8 cellular contexts compared by ENCODE assay signal in the genomic region with DNA sequence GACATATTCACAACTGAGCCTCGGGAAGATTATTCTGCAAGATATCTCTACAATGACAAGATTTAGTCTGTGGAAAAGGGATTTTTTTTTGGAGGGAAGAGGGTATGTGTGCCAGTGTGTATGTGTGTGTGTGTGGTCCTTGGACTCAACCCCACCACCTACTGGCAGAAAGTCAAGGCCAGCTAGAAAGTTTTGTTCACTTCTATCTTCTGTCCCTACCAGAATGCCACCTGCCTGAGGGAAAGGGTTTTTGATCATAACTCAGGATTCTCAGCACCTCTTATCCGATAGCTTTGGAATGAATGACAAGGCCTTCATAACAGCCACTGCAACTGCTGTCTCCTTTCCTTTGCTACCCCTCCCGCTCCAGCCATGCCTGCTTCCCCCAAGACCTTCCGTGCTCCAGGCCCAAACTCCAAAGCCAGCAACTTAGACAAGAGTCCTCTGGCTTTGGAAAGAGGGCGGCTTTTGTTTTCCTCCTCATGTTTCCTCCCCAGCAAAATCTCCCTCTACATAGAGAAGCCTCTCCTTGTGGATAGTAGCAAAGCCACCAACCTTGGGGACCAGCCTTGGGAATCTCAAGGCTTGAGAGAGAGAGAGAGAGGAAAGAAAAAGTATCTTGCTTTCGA. TPM values are rescaled to one million over a fixed set of nuclear protein-coding genes. Genes with fewer than 3 reads are reported as not detected.
A peak's percentile ranks its signal among the peaks of the same experiment; 100 is the strongest.
DNase-seq lines count a peak whose midpoint lies in the region; ATAC-seq, FAIRE-seq and TF ChIP-seq lines count a peak whose summit lies in the region.

No MANE protein-coding gene starts in this region.

- peak overlapping the region; percentile 93 for H3K4ac ChIP-seq in IMR-90 (ENCODE audit: low read depth, low read length)

- H3K79me2 ChIP-seq in parathyroid adenoma = no peaks in the 10 kb centered on the region

- no peak for FAIRE-seq in A549 (lab: Jason Lieb, UNC)

- no peak overlapping the region for H3K4me3 Mint-ChIP-seq in activated CD8-positive, alpha-beta T cell treated with anti-CD3 and anti-CD28 coated beads for 36 hours

- in situ Hi-C loops in IMR-90 (cut with MboI; ENCODE audit: low sequenced_read_pairs) = no loop called here

- H3K27me3 Mint-ChIP-seq in activated CD8-positive, alpha-beta T cell treated with anti-CD3 and anti-CD28 coated beads for 36 hours = no peaks in the 10 kb centered on the region

- peak overlapping the region; percentile 90 for H4K5ac ChIP-seq in IMR-90 (ENCODE audit: low read depth, low read length)

- peak overlapping the region; percentile 76; the same call in 1 of the 3 replicates for H2BK15ac ChIP-seq in IMR-90 (ENCODE audit: low read depth, low read length)

- peak overlapping the region; percentile 69; the same call in 1 of the 2 replicates for H3K18ac ChIP-seq in IMR-90 (ENCODE audit: low read depth, low read length)

- H2AK9ac ChIP-seq in IMR-90 (replicated peaks; ENCODE audit: low read depth, low read length, poor library complexity) = no peak overlapping the region

- H3K4me3 ChIP-seq in A549 (peak overlapping the region; percentile 56; the same call in 2 of the 3 replicates), IMR-90 (ENCODE audit: insufficient read depth, low read depth, low read length) (peak overlapping the region; percentile 34), parathyroid adenoma (ENCODE audit: low read depth, low read length) (peak overlapping the region; percentile 87)

- no peak for TF ChIP-seq EP300 in A549 (IDR thresholded peaks at IDR 0.05)

- H3K9ac ChIP-seq in IMR-90 (ENCODE audit: low read depth, low read length) (peak overlapping the region; percentile 92), parathyroid adenoma (no peak overlapping the region)

- H3K27ac ChIP-seq in A549 (peak overlapping the region; percentile 69 to 96), IMR-90 (ENCODE audit: insufficient read depth, low read length) (peak overlapping the region; percentile 80), parathyroid adenoma (peak overlapping the region; percentile 61)

- peak overlapping the region; percentile 84 to 93 for H4K8ac ChIP-seq in IMR-90 (ENCODE audit: low read depth in 2 of 2, low read length in 2 of 2)

- H2AFZ ChIP-seq in IMR-90 (replicated peaks; ENCODE audit: low read length, poor library complexity) (peak overlapping the region; percentile 84), parathyroid adenoma (peak overlapping the region; percentile 73)

- TF ChIP-seq POLR2A in A549 (IDR thresholded peaks at IDR 0.05; ENCODE audit: low read length) = no peak
- no peak for TF ChIP-seq POLR2A in IMR-90 (IDR thresholded peaks at IDR 0.05; ENCODE audit: low read depth, low read length)

- TF ChIP-seq RAD21 in A549 (conservative IDR thresholded peaks at IDR 0.05 in 1 of 2, IDR thresholded peaks at IDR 0.05 in 1 of 2) (no peak), IMR-90 (IDR thresholded peaks at IDR 0.05; ENCODE audit: low read length) (peak; percentile 39)

- H3K9me3 ChIP-seq in A549 (peaks cover 16% of the 10 kb centered on the region; the same call in 1 of the 3 replicates), IMR-90 (ENCODE audit: control insufficient read depth, insufficient read depth, low read length) (no peaks in the 10 kb centered on the region), parathyroid adenoma (ENCODE audit: control insufficient read depth, low read length) (no peaks in the 10 kb centered on the region)

- H4K20me1 ChIP-seq in IMR-90 (ENCODE audit: insufficient read depth, low read length) = no peaks in the 10 kb centered on the region

- BruUV-seq in IMR-90 (replicated peaks; lab: Mats Ljungman, UMichigan) = no TSS peak

- peaks cover 8% of the 10 kb centered on the region for H3K4me1 Mint-ChIP-seq in activated CD8-positive, alpha-beta T cell treated with anti-CD3 and anti-CD28 coated beads for 36 hours (ENCODE audit: low read depth)

- H3K4me1 ChIP-seq in A549 (peaks cover 10% of the 10 kb centered on the region; the same call in 2 of the 3 replicates), IMR-90 (ENCODE audit: control insufficient read depth, insufficient read depth, low read length) (peaks cover 5% of the 10 kb centered on the region), parathyroid adenoma (peaks cover 8% of the 10 kb centered on the region)

- peaks cover 21% of the 10 kb centered on the region for H3K9me3 Mint-ChIP-seq in activated CD8-positive, alpha-beta T cell treated with anti-CD3 and anti-CD28 coated beads for 36 hours

- peak overlapping the region; percentile 93 for H3K14ac ChIP-seq in IMR-90 (replicated peaks; ENCODE audit: low read depth, low read length)

- dilution Hi-C loops in IMR-90 (cut with HindIII; ENCODE audit: low sequenced_read_pairs, unreplicated experiment) = no loop called here

- WGBS in A549 (ENCODE audit: missing lambda C conversion rate) = 46% methylated on average over 6 of the region's 6 CpGs
- WGBS in IMR-90 (ENCODE audit: extremely low coverage in 2 of 2, insufficient read length in 1 of 2), 2 experiments = no CpG with 5 or more reads among the region's 6 CpGs

- no peak overlapping the region for H3K27ac Mint-ChIP-seq in activated CD8-positive, alpha-beta T cell treated with anti-CD3 and anti-CD28 coated beads for 36 hours

- 0 out of 2 replicates have a peak overlapping the region, but pooled peaks have one; percentile 5 for H2AK5ac ChIP-seq in IMR-90 (ENCODE audit: low read depth, low read length)

- H3K36me3 Mint-ChIP-seq in activated CD8-positive, alpha-beta T cell treated with anti-CD3 and anti-CD28 coated beads for 36 hours (ENCODE audit: low read depth) = peaks cover 15% of the 10 kb centered on the region

- H3K27me3 ChIP-seq in IMR-90 (ENCODE audit: control insufficient read depth, insufficient read depth, low read length) (no peaks in the 10 kb centered on the region), parathyroid adenoma (ENCODE audit: control insufficient read depth, insufficient read depth, low read length) (no peaks in the 10 kb centered on the region)

- peak overlapping the region; percentile 88 for H2BK120ac ChIP-seq in IMR-90 (ENCODE audit: low read depth, low read length)

- peak overlapping the region; percentile 50; the same call in 1 of the 2 replicates for H2BK20ac ChIP-seq in IMR-90 (ENCODE audit: low read depth, low read length)

- peak; percentile 34; the same call in 1 of the 3 replicates for TF ChIP-seq CTCF in A549 (IDR thresholded peaks at IDR 0.05)
- TF ChIP-seq CTCF in IMR-90 (conservative IDR thresholded peaks at IDR 0.05; ENCODE audit: low read depth, low read length) = peak; percentile 39
- TF ChIP-seq CTCF in activated CD8-positive, alpha-beta T cell treated with anti-CD3 and anti-CD28 coated beads for 36 hours (IDR thresholded peaks at IDR 0.05) = peak; percentile 44
- TF ChIP-seq CTCF in parathyroid adenoma (IDR thresholded peaks at IDR 0.05) = peak; percentile 39

- POLR2A ChIA-PET in A549 (lab: Yijun Ruan, JAX) = interaction anchor here (1.2 kb wide), 1 partner anchor 79 kb away, joined by 3 read pairs; no protein-coding TSS in a partner anchor
- POLR2A ChIA-PET in IMR-90 (lab: Charles Lee; ENCODE audit: unreplicated experiment) = interaction anchor here (0.6 to 0.7 kb wide), 2 partner anchors 10 to 170 kb away, joined by 3 to 5 read pairs; no protein-coding TSS in a partner anchor
- POLR2A ChIA-PET in activated CD8-positive, alpha-beta T cell treated with anti-CD3 and anti-CD28 coated beads for 36 hours (lab: Charles Lee) = interaction anchor here (0.7 kb wide), 1 partner anchor 50 kb away, joined by 4 read pairs; no protein-coding TSS in a partner anchor

- intact Hi-C loops in IMR-90 (cut with micrococcal nuclease) (loop anchor here (5.0 kb wide), 2 partner anchors 78 to 102 kb away; no protein-coding TSS in a partner anchor), Right ventricle myocardium superior (cut with DNase I) (no loop called here)
- intact Hi-C loops in activated CD8-positive, alpha-beta T cell treated with anti-CD3 and anti-CD28 coated beads for 36 hours (cut with micrococcal nuclease) = no loop called here

- H2BK5ac ChIP-seq in IMR-90 (ENCODE audit: low read depth, low read length, poor library complexity, severe bottlenecking) = peak overlapping the region; percentile 81

- peak overlapping the region; percentile 84 for H4K91ac ChIP-seq in IMR-90 (ENCODE audit: insufficient read depth, low read depth, low read length)

- peaks cover 18 to 42% of the 10 kb centered on the region in 2 experiments; a peak in 3 of 4 replicates for H3K79me1 ChIP-seq in IMR-90 (ENCODE audit: low read depth in 1 of 2, low read length in 2 of 2)

- H3K4me2 ChIP-seq in A549 = peak overlapping the region; percentile 66
- H3K4me2 ChIP-seq in IMR-90 (ENCODE audit: low read depth, low read length) = peak overlapping the region; percentile 90
- peak overlapping the region; percentile 70 for H3K4me2 ChIP-seq in parathyroid adenoma (ENCODE audit: low read length)

- peak overlapping the region; percentile 51; the same call in 1 of the 2 replicates for H3K56ac ChIP-seq in IMR-90 (ENCODE audit: extremely low read depth, insufficient read depth, low read length)

- H3K23ac ChIP-seq in IMR-90 (ENCODE audit: low read depth, low read length) = peak overlapping the region; percentile 80; the same call in 1 of the 2 replicates

- peaks cover 8% of the 10 kb centered on the region for H3K36me3 ChIP-seq in IMR-90 (ENCODE audit: control insufficient read depth, insufficient read depth, low read length)
- H3K36me3 ChIP-seq in parathyroid adenoma (ENCODE audit: control insufficient read depth, insufficient read depth, low read length) = no peaks in the 10 kb centered on the region

- DNase-seq in A549 (ENCODE audit: low read depth in 1 of 2, low spot score in 1 of 2) (peak; percentile 26 to 59), GDM1 (lab: John Stamatoyannopoulos, UW) (peak; percentile 7), IMR-90 (peak; percentile 42), Right ventricle myocardium superior (no peak)
- peak; percentile 44 for DNase-seq in activated CD8-positive, alpha-beta T cell treated with anti-CD3 and anti-CD28 coated beads for 36 hours

- peaks cover 18% of the 10 kb centered on the region for H3K9me1 ChIP-seq in IMR-90 (ENCODE audit: insufficient read depth, low read length)

- peak; percentile 69 to 70 for ATAC-seq in A549
- peak; percentile 27 for ATAC-seq in IMR-90 (ENCODE audit: low read depth)
- ATAC-seq in activated CD8-positive, alpha-beta T cell treated with anti-CD3 and anti-CD28 coated beads for 36 hours = peak; percentile 31
- peak; percentile 39 for ATAC-seq in Right ventricle myocardium superior (ENCODE audit: poor library complexity)
- ATAC-seq in HG02884 (IDR thresholded peaks at IDR 0.05; ENCODE audit: unreplicated experiment) = no peak
- no peak for ATAC-seq in GM19463 (IDR thresholded peaks at IDR 0.05; ENCODE audit: unreplicated experiment)

- CTCF ChIA-PET in A549 (lab: Yijun Ruan, JAX) (interaction anchor here (0.6 to 1.0 kb wide), 3 partner anchors 8 to 79 kb away, joined by 3 to 4 read pairs (median 3); no protein-coding TSS in a partner anchor), IMR-90 (lab: Yijun Ruan, JAX) (interaction anchor here (0.6 to 1.4 kb wide), 3 partner anchors 33 to 79 kb away, joined by 3 to 5 read pairs (median 3); no protein-coding TSS in a partner anchor)
- CTCF ChIA-PET in activated CD8-positive, alpha-beta T cell treated with anti-CD3 and anti-CD28 coated beads for 36 hours (lab: Charles Lee) = interaction anchor here (1.2 to 2.2 kb wide), 3 partner anchors 13 to 79 kb away, joined by 3 to 10 read pairs (median 6); no protein-coding TSS in a partner anchor

RNA-seq across cellular contexts. Expression of gene BTN3A1, which starts 18.6 kb away (rescaled TPM):
- polyA plus RNA-seq in A549 (2011; rRNA removed) (8.1 and 13.6 TPM in 2 replicates), A549 (2017; fragmentation: RNase III; extraction: RNeasy Plus Mini Kit Qiagen cat#74134 plus additional on column Dnase treatment) (3.8 to 5.5 TPM (median 4.0 TPM) in 3 replicates), IMR-90 (2012; rRNA removed) (9.8 and 14.4 TPM in 2 replicates)
- polyA plus RNA-seq in A549 (2012; cell fraction: cytosol; rRNA removed) = 2.5 and 3.1 TPM in 2 replicates
- 6.4 and 7.3 TPM in 2 replicates for polyA plus RNA-seq in A549 (2012; cell fraction: nucleus; rRNA removed)
- 12.6 and 15.8 TPM in 2 replicates for polyA minus RNA-seq in A549 (2011; rRNA and poly(A)+ RNA removed)
- total RNA-seq in IMR-90 (2012; rRNA removed) (15.3 and 16.5 TPM in 2 replicates), Right ventricle myocardium superior (9.0 TPM)
- polyA plus RNA-seq in IMR-90 (2012; cell fraction: cytosol; rRNA removed) = 5.7 and 11.5 TPM in 2 replicates
- 23.3 and 47.1 TPM in 2 replicates for polyA plus RNA-seq in IMR-90 (2012; cell fraction: nucleus; rRNA removed; ENCODE audit: low replicate concordance)
- 10 to 100 TPM; 32.7 to 34.0 TPM for total RNA-seq in activated CD8-positive, alpha-beta T cell treated with anti-CD3 and anti-CD28 coated beads for 36 hours

RNA-seq across cellular contexts. Expression of gene BTN3A3, which starts 19.6 kb away (rescaled TPM):
- 2.7 and 3.9 TPM in 2 replicates for polyA plus RNA-seq in A549 (2011; rRNA removed)
- polyA plus RNA-seq in A549 (2012; cell fraction: cytosol; rRNA removed) = 0.59 and 0.71 TPM in 2 replicates
- 2.4 TPM in 2 replicates for polyA plus RNA-seq in A549 (2012; cell fraction: nucleus; rRNA removed)
- polyA plus RNA-seq in A549 (2017; fragmentation: RNase III; extraction: RNeasy Plus Mini Kit Qiagen cat#74134 plus additional on column Dnase treatment) = 1.5 to 1.9 TPM (median 1.6 TPM) in 3 replicates
- polyA minus RNA-seq in A549 (2011; rRNA and poly(A)+ RNA removed) = 2.1 and 4.1 TPM in 2 replicates
- total RNA-seq in IMR-90 (2012; rRNA removed) = 14.4 and 15.8 TPM in 2 replicates
- 12.4 and 14.8 TPM in 2 replicates for polyA plus RNA-seq in IMR-90 (2012; rRNA removed)
- 6.3 and 10.8 TPM in 2 replicates for polyA plus RNA-seq in IMR-90 (2012; cell fraction: cytosol; rRNA removed)
- 13.9 and 51.5 TPM in 2 replicates for polyA plus RNA-seq in IMR-90 (2012; cell fraction: nucleus; rRNA removed; ENCODE audit: low replicate concordance)
- total RNA-seq in activated CD8-positive, alpha-beta T cell treated with anti-CD3 and anti-CD28 coated beads for 36 hours = 10 to 100 TPM; 42.2 to 50.6 TPM
- 9.1 TPM for total RNA-seq in Right ventricle myocardium superior

RNA-seq across cellular contexts. Expression of gene BTN2A1, which starts 37.0 kb away (rescaled TPM):
- polyA plus RNA-seq in A549 (2011; rRNA removed) (20.7 and 21.8 TPM in 2 replicates), A549 (2017; fragmentation: RNase III; extraction: RNeasy Plus Mini Kit Qiagen cat#74134 plus additional on column Dnase treatment) (19.2 to 20.3 TPM (median 19.3 TPM) in 3 replicates), IMR-90 (2012; rRNA removed) (37.9 and 40.2 TPM in 2 replicates)
- 13.4 and 14.2 TPM in 2 replicates for polyA plus RNA-seq in A549 (2012; cell fraction: cytosol; rRNA removed)
- 23.8 and 26.1 TPM in 2 replicates for polyA plus RNA-seq in A549 (2012; cell fraction: nucleus; rRNA removed)
- polyA minus RNA-seq in A549 (2011; rRNA and poly(A)+ RNA removed) = 15.0 and 16.7 TPM in 2 replicates
- total RNA-seq in IMR-90 (2012; rRNA removed) (11.4 and 13.6 TPM in 2 replicates), Right ventricle myocardium superior (12.5 TPM)
- polyA plus RNA-seq in IMR-90 (2012; cell fraction: cytosol; rRNA removed) = 18.8 and 24.5 TPM in 2 replicates
- polyA plus RNA-seq in IMR-90 (2012; cell fraction: nucleus; rRNA removed; ENCODE audit: low replicate concordance) = 44.0 and 69.0 TPM in 2 replicates
- total RNA-seq in activated CD8-positive, alpha-beta T cell treated with anti-CD3 and anti-CD28 coated beads for 36 hours = 10 to 100 TPM; 14.2 to 16.2 TPM

RNA-seq across cellular contexts. Expression of gene BTN2A2, which starts 37.8 kb away (rescaled TPM):
- polyA plus RNA-seq in A549 (2011; rRNA removed) (6.5 and 7.0 TPM in 2 replicates), A549 (2017; fragmentation: RNase III; extraction: RNeasy Plus Mini Kit Qiagen cat#74134 plus additional on column Dnase treatment) (6.7 to 9.5 TPM (median 7.5 TPM) in 3 replicates), IMR-90 (2012; rRNA removed) (9.8 and 15.2 TPM in 2 replicates)
- 4.2 and 5.2 TPM in 2 replicates for polyA plus RNA-seq in A549 (2012; cell fraction: cytosol; rRNA removed)
- 11.0 and 17.8 TPM in 2 replicates for polyA plus RNA-seq in A549 (2012; cell fraction: nucleus; rRNA removed)
- polyA minus RNA-seq in A549 (2011; rRNA and poly(A)+ RNA removed) = 12.2 and 13.0 TPM in 2 replicates
- total RNA-seq in IMR-90 (2012; rRNA removed) (10.6 and 12.5 TPM in 2 replicates), Right ventricle myocardium superior (4.9 TPM)
- 4.9 and 6.3 TPM in 2 replicates for polyA plus RNA-seq in IMR-90 (2012; cell fraction: cytosol; rRNA removed)
- 27.6 and 53.1 TPM in 2 replicates for polyA plus RNA-seq in IMR-90 (2012; cell fraction: nucleus; rRNA removed; ENCODE audit: low replicate concordance)
- total RNA-seq in activated CD8-positive, alpha-beta T cell treated with anti-CD3 and anti-CD28 coated beads for 36 hours = 10 to 100 TPM; 12.8 to 16.1 TPM

RNA-seq across cellular contexts. Expression of gene BTN3A2, which starts 55.7 kb away (rescaled TPM):
- polyA plus RNA-seq in A549 (2011; rRNA removed) (13.4 and 13.5 TPM in 2 replicates), A549 (2017; fragmentation: RNase III; extraction: RNeasy Plus Mini Kit Qiagen cat#74134 plus additional on column Dnase treatment) (4.2 to 5.1 TPM (median 4.8 TPM) in 3 replicates), IMR-90 (2012; rRNA removed) (14.8 and 15.7 TPM in 2 replicates)
- 4.3 and 5.5 TPM in 2 replicates for polyA plus RNA-seq in A549 (2012; cell fraction: cytosol; rRNA removed)
- 3.3 and 4.1 TPM in 2 replicates for polyA plus RNA-seq in A549 (2012; cell fraction: nucleus; rRNA removed)
- polyA minus RNA-seq in A549 (2011; rRNA and poly(A)+ RNA removed) = 4.9 and 11.7 TPM in 2 replicates
- total RNA-seq in IMR-90 (2012; rRNA removed) (17.2 and 20.4 TPM in 2 replicates), Right ventricle myocardium superior (12.8 TPM)
- polyA plus RNA-seq in IMR-90 (2012; cell fraction: cytosol; rRNA removed) = 7.4 and 12.2 TPM in 2 replicates
- polyA plus RNA-seq in IMR-90 (2012; cell fraction: nucleus; rRNA removed; ENCODE audit: low replicate concordance) = 9.8 and 25.8 TPM in 2 replicates
- total RNA-seq in activated CD8-positive, alpha-beta T cell treated with anti-CD3 and anti-CD28 coated beads for 36 hours = 10 to 100 TPM; 58.4 to 63.5 TPM

Comparison
In these comparisons a context has a peak if more than half of its experiments do, and no peak if none do; other contexts are left out.
1. ATAC-seq: peak in A549 (2 of 2), IMR-90 (single experiment), activated CD8-positive, alpha-beta T cell treated with anti-CD3 and anti-CD28 coated beads for 36 hours (single experiment) and Right ventricle myocardium superior (single experiment); none in HG02884 (single experiment) and GM19463 (single experiment).
2. H3K4me3 ChIP-seq: peak in every context shown above with its lines; median percentile 87 in parathyroid adenoma; 56 in A549; 34 in IMR-90.
3. Peak in every context shown above with its lines, with median percentiles within 50 percentile points of each other: H3K27ac ChIP-seq, H3K4me2 ChIP-seq and CTCF ChIP-seq.